In the genomic region with DNA sequence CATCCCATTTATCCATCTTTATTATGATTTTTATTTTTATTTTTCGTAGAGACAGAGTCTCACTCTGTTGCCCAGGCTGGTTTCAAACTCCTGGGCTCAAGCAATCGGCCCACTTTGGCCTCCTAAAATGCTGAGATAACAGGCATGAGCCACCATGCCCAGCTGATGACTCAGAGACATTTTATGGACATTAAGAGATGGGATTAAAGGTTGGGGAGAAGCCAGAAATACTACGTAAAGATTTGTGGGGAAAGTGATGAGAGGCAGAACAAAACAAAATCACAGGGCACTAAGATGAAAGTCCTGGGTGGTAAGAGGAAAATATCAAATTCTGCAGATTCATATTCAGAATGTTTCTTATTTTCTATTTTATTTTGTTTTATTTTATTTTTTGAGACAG, we compare ENCODE assay signal across 32 cellular contexts. TPM values are rescaled to one million over a fixed set of nuclear protein-coding genes. Genes with fewer than 3 reads are reported as not detected.
DNase-seq lines count a peak whose midpoint lies in the region; TF ChIP-seq lines count a peak whose summit lies in the region.
"Had no signal": no experiment of that assay in that cellular context is flagged by ENCODE, and none has a peak within 500 bp of the region (broad histone marks: within the 10 kb centered on the region; RNA-seq: fewer than 3 reads in every experiment).

No MANE protein-coding gene starts in this region.

- no peaks in the 10 kb centered on the region for H3K4me1 Mint-ChIP-seq in activated naive CD4-positive, alpha-beta T cell treated with anti-CD3 and anti-CD28 coated beads, Interleukin-2, amount 10 ng/mL, durations not matched to agents 7 days and 5 days
- H3K4me1 Mint-ChIP-seq: activated naive CD8-positive, alpha-beta T cell treated with anti-CD3 and anti-CD28 coated beads, Interleukin-2, amount 50 U/mL, for 24 hours; endodermal cell; immature natural killer cell; nephron; stimulated activated memory B cell treated with anti-CD40 and anti-IgM and Interleukin-4, amounts not matched to agents 10 μg/mL and 1 μg/mL and 100 μg/mL, for 72 hours had no signal

- no peaks in the 10 kb centered on the region for H3K79me2 ChIP-seq in smooth muscle cell (ENCODE audit: low read depth)

- H3F3A ChIP-seq in smooth muscle cell (ENCODE audit: low read depth), result no peaks in the 10 kb centered on the region

- H3K27me3 Mint-ChIP-seq in activated naive CD4-positive, alpha-beta T cell treated with anti-CD3 and anti-CD28 coated beads, Interleukin-2, amount 10 ng/mL, durations not matched to agents 7 days and 5 days, result no peaks in the 10 kb centered on the region
- H3K27me3 Mint-ChIP-seq: stimulated activated memory B cell treated with anti-CD40 and anti-IgM and Interleukin-4, amounts not matched to agents 10 μg/mL and 1 μg/mL and 100 μg/mL, for 72 hours had no signal

- no peak overlapping the region for H3K27ac Mint-ChIP-seq in activated naive CD4-positive, alpha-beta T cell treated with anti-CD3 and anti-CD28 coated beads, Interleukin-2, amount 10 ng/mL, durations not matched to agents 7 days and 5 days
- H3K27ac Mint-ChIP-seq: activated naive CD8-positive, alpha-beta T cell treated with anti-CD3 and anti-CD28 coated beads, Interleukin-2, amount 50 U/mL, for 24 hours; activated T-cell treated with anti-CD3 and anti-CD28 coated beads, Interleukin-2, amount 50 U/mL, for 72 hours; endodermal cell; immature natural killer cell; nephron; stimulated activated memory B cell treated with anti-CD40 and anti-IgM and Interleukin-4, amounts not matched to agents 10 μg/mL and 1 μg/mL and 100 μg/mL, for 72 hours; T-helper 1 cell treated with Interleukin-12 subunit alpha and Interleukin-12 subunit beta and Interleukin-4 antibody, amounts not matched to agents 30 μg/mL and 1 μg/mL, for 36 hours had no signal

- DNase-seq in H4 (ENCODE audit: low spot score) (peak; percentile 23), RKO (ENCODE audit: low spot score) (peak; percentile 18), epithelial cell of esophagus (ENCODE audit: low read depth) (peak; percentile 30), smooth muscle cell (lab: John Stamatoyannopoulos, UW; ENCODE audit: unreplicated experiment) (no peak), foreskin melanocyte (no peak)
- no peak for DNase-seq in stimulated activated naive CD4-positive, alpha-beta T cell treated with Interleukin-2 at 50 U/mL for 16 hours (lab: John Stamatoyannopoulos, UW)
- DNase-seq in activated naive CD4-positive, alpha-beta T cell treated with anti-CD3 and anti-CD28 coated beads, Interleukin-2, amount 10 ng/mL, durations not matched to agents 7 days and 5 days, result no peak
- DNase-seq: activated CD4-positive, alpha-beta T cell treated with anti-CD3 and anti-CD28 coated beads, Interleukin-2, amount 50 U/mL, for 48 hours; activated CD4-positive, CD25-positive, alpha-beta regulatory T cell treated with anti-CD3 and anti-CD28 coated beads, Interleukin-2, amount 50 U/mL, for 72 hours; activated naive CD8-positive, alpha-beta T cell treated with anti-CD3 and anti-CD28 coated beads, Interleukin-2, amount 50 U/mL, for 24 hours; activated T-cell treated with anti-CD3 and anti-CD28 coated beads, Interleukin-2, amount 50 U/mL, for 72 hours; C1 segment of cervical spinal cord; cerebellar nuclear complex; COR-L47; dermis blood vessel endothelial cell; DMS53; endodermal cell; GOT3; immature natural killer cell; left colon; mammary epithelial cell; NCI-H1048; sigmoid colon; substantia nigra had no signal

- H3K4me3 Mint-ChIP-seq in activated naive CD4-positive, alpha-beta T cell treated with anti-CD3 and anti-CD28 coated beads, Interleukin-2, amount 10 ng/mL, durations not matched to agents 7 days and 5 days, result no peak overlapping the region
- H3K4me3 Mint-ChIP-seq: activated naive CD8-positive, alpha-beta T cell treated with anti-CD3 and anti-CD28 coated beads, Interleukin-2, amount 50 U/mL, for 24 hours; activated T-cell treated with anti-CD3 and anti-CD28 coated beads, Interleukin-2, amount 50 U/mL, for 72 hours; endodermal cell; immature natural killer cell; nephron; stimulated activated memory B cell treated with anti-CD40 and anti-IgM and Interleukin-4, amounts not matched to agents 10 μg/mL and 1 μg/mL and 100 μg/mL, for 72 hours; T-helper 1 cell treated with Interleukin-12 subunit alpha and Interleukin-12 subunit beta and Interleukin-4 antibody, amounts not matched to agents 30 μg/mL and 1 μg/mL, for 36 hours had no signal

- TF ChIP-seq CTCF in epithelial cell of esophagus (IDR thresholded peaks at IDR 0.05; ENCODE audit: insufficient read depth, low read depth, low read length, missing control alignments), result no peak
- TF ChIP-seq CTCF in smooth muscle cell (IDR thresholded peaks at IDR 0.05; ENCODE audit: borderline replicate concordance, insufficient read depth, poor library complexity, severe bottlenecking), result no peak

- H3K4me1 ChIP-seq in smooth muscle cell (ENCODE audit: low read depth), result peaks cover 7% of the 10 kb centered on the region
- H3K4me1 ChIP-seq: esophagus muscularis mucosa, sigmoid colon had no signal

- no peaks in the 10 kb centered on the region for H3K9me3 Mint-ChIP-seq in activated naive CD4-positive, alpha-beta T cell treated with anti-CD3 and anti-CD28 coated beads, Interleukin-2, amount 10 ng/mL, durations not matched to agents 7 days and 5 days
- H3K9me3 Mint-ChIP-seq: activated naive CD8-positive, alpha-beta T cell treated with anti-CD3 and anti-CD28 coated beads, Interleukin-2, amount 50 U/mL, for 24 hours; activated T-cell treated with anti-CD3 and anti-CD28 coated beads, Interleukin-2, amount 50 U/mL, for 72 hours; endodermal cell; immature natural killer cell; nephron; stimulated activated memory B cell treated with anti-CD40 and anti-IgM and Interleukin-4, amounts not matched to agents 10 μg/mL and 1 μg/mL and 100 μg/mL, for 72 hours; T-helper 1 cell treated with Interleukin-12 subunit alpha and Interleukin-12 subunit beta and Interleukin-4 antibody, amounts not matched to agents 30 μg/mL and 1 μg/mL, for 36 hours had no signal

- H3K9ac ChIP-seq in smooth muscle cell (ENCODE audit: low read depth), result no peak overlapping the region

- no peak overlapping the region for H3K27ac ChIP-seq in smooth muscle cell (ENCODE audit: low read depth)
- H3K27ac ChIP-seq: esophagus muscularis mucosa, sigmoid colon, SK-N-MC had no signal

- H3K9me3 ChIP-seq in smooth muscle cell (replicated peaks; ENCODE audit: low read depth), result no peaks in the 10 kb centered on the region
- H3K9me3 ChIP-seq: esophagus muscularis mucosa, sigmoid colon had no signal

- CTCF ChIA-PET in activated naive CD4-positive, alpha-beta T cell treated with anti-CD3 and anti-CD28 coated beads, Interleukin-2, amount 10 ng/mL, durations not matched to agents 7 days and 5 days (lab: Charles Lee), result interaction anchor here (0.7 to 3.2 kb wide), 2 partner anchors 12 to 36 kb away, joined by 3 to 9 read pairs; no protein-coding TSS in a partner anchor

- peaks cover 58% of the 10 kb centered on the region for H3K27me3 ChIP-seq in smooth muscle cell (ENCODE audit: low read depth)
- H3K27me3 ChIP-seq: sigmoid colon had no signal

- H2AFZ ChIP-seq in smooth muscle cell (ENCODE audit: low read depth), result no peak overlapping the region

- 37% methylated on average over 3 of the region's 3 CpGs for WGBS in smooth muscle cell (ENCODE audit: low lambda C conversion rate)

- H3K36me3 ChIP-seq in smooth muscle cell (ENCODE audit: low read depth), result no peaks in the 10 kb centered on the region
- H3K36me3 ChIP-seq: esophagus muscularis mucosa, sigmoid colon had no signal

- no peak overlapping the region for H3K4me3 ChIP-seq in epithelial cell of esophagus (ENCODE audit: low read length)
- H3K4me3 ChIP-seq in smooth muscle cell, result no peak overlapping the region
- H3K4me3 ChIP-seq: esophagus muscularis mucosa, sigmoid colon, SK-N-MC had no signal

- no peaks in the 10 kb centered on the region for H4K20me1 ChIP-seq in smooth muscle cell (ENCODE audit: low read depth)

- peak overlapping the region; percentile 18 for H3K4me2 ChIP-seq in smooth muscle cell

- peaks cover 2% of the 10 kb centered on the region for H3K36me3 Mint-ChIP-seq in activated naive CD4-positive, alpha-beta T cell treated with anti-CD3 and anti-CD28 coated beads, Interleukin-2, amount 10 ng/mL, durations not matched to agents 7 days and 5 days
- H3K36me3 Mint-ChIP-seq: immature natural killer cell; stimulated activated memory B cell treated with anti-CD40 and anti-IgM and Interleukin-4, amounts not matched to agents 10 μg/mL and 1 μg/mL and 100 μg/mL, for 72 hours had no signal

RNA-seq across cellular contexts. Expression of gene WNT8B, which starts 7.6 kb away (rescaled TPM):
- not detected in 2 replicates for total RNA-seq in H4 (2014; rRNA removed; shearing (Covaris generic))
- total RNA-seq in smooth muscle cell, result not detected in 2 replicates
- not detected in 2 replicates for polyA plus RNA-seq in smooth muscle cell
- total RNA-seq: dermis blood vessel endothelial cell, esophagus muscularis mucosa, left colon, mammary epithelial cell, mucosa of gallbladder, omental fat pad, pulmonary artery endothelial cell, sigmoid colon had no signal
- polyA plus RNA-seq: immature natural killer cell, mammary epithelial cell had no signal

RNA-seq across cellular contexts. Expression of gene SEC31B, which starts 49.3 kb away (rescaled TPM):
- 0.31 and 0.33 TPM in 2 replicates for total RNA-seq in H4 (2014; rRNA removed; shearing (Covaris generic))
- 2.3 and 4.5 TPM in 2 replicates for total RNA-seq in smooth muscle cell
- polyA plus RNA-seq in smooth muscle cell, result 6.3 and 8.5 TPM in 2 replicates

RNA-seq across cellular contexts. Expression of gene NDUFB8, which starts 59.3 kb away (rescaled TPM):
- total RNA-seq in H4 (2014; rRNA removed; shearing (Covaris generic)), result 184 and 195 TPM in 2 replicates
- 121 and 128 TPM in 2 replicates for total RNA-seq in smooth muscle cell
- polyA plus RNA-seq in smooth muscle cell, result 400 and 430 TPM in 2 replicates

Comparison
In these comparisons a context has a peak if more than half of its experiments do, and no peak if none do; other contexts are left out.
1. DNase-seq: peak in H4 (single experiment), RKO (single experiment) and epithelial cell of esophagus (single experiment); none in smooth muscle cell (single experiment), foreskin melanocyte (single experiment), stimulated activated naive CD4-positive, alpha-beta T cell treated with Interleukin-2 at 50 U/mL for 16 hours (single experiment) and activated naive CD4-positive, alpha-beta T cell treated with anti-CD3 and anti-CD28 coated beads, Interleukin-2, amount 10 ng/mL, durations not matched to agents 7 days and 5 days (single experiment).